7 cellular contexts compared by ENCODE assay signal in genomic region chr16:19113577-19114358, GRCh38. TPM values are rescaled to one million over a fixed set of nuclear protein-coding genes. Genes with fewer than 3 reads are reported as not detected.
DNase-seq lines count a peak whose midpoint lies in the region; TF ChIP-seq lines count a peak whose summit lies in the region.

ITPRIPL2 (plus strand) TSS chr16:19113964; CDS start chr16:19114462, 498 bp downstream.

- H3K27me3 ChIP-seq in ectodermal cell (ENCODE audit: control insufficient read depth, insufficient read depth, low read length, poor library complexity, severe bottlenecking) (peaks cover 34% of the 10 kb centered on the region), liver (ENCODE audit: control insufficient read depth in 4 of 4, insufficient read depth in 4 of 4, low read length in 3 of 4) (no peaks in the 10 kb centered on the region), stomach smooth muscle (ENCODE audit: control insufficient read depth in 1 of 2, insufficient read depth in 2 of 2, low read length in 2 of 2) (no peaks in the 10 kb centered on the region)

- peak within 1 kb of the TSS; percentile 66 for H3K4me3 ChIP-seq in HFF-Myc (replicated peaks; ENCODE audit: low read depth, low read length)
- peak within 1 kb of the TSS; percentile 45 for H3K4me3 ChIP-seq in ectodermal cell (ENCODE audit: insufficient read depth, low read depth, low read length)
- peak within 1 kb of the TSS; percentile 64 to 90 (median 70) for H3K4me3 ChIP-seq in liver (ENCODE audit: low read depth in 1 of 3, low read length in 3 of 3)
- peak within 1 kb of the TSS; percentile 75 to 83 for H3K4me3 ChIP-seq in stomach smooth muscle (ENCODE audit: low read length in 2 of 2)

- H3K9ac ChIP-seq in liver (ENCODE audit: low read depth in 1 of 2, low read length in 2 of 2) (peak within 1 kb of the TSS; percentile 63 to 81), stomach smooth muscle (ENCODE audit: low read length in 2 of 2) (peak within 1 kb of the TSS; percentile 79 to 82)

- DNase-seq in GF-D8 (lab: John Stamatoyannopoulos, UW) = peak; percentile 59
- peak; percentile 65 for DNase-seq in HFF-Myc (ENCODE audit: extremely low read depth, low read depth)
- peak; percentile 71 for DNase-seq in SW480 (ENCODE audit: low spot score)
- no peak for DNase-seq in inferior parietal cortex (ENCODE audit: extremely low spot score)

- no peak for TF ChIP-seq RAD21 in liver (IDR thresholded peaks at IDR 0.05)

- H3K9me3 ChIP-seq in ectodermal cell (ENCODE audit: control insufficient read depth, low read length) (no peaks in the 10 kb centered on the region), liver (ENCODE audit: control insufficient read depth in 4 of 4, low read length in 3 of 4) (no peaks in the 10 kb centered on the region), stomach smooth muscle (ENCODE audit: control insufficient read depth in 2 of 2, low read length in 2 of 2) (no peaks in the 10 kb centered on the region)

- peaks cover 4% of the 10 kb centered on the region for H3K36me3 ChIP-seq in ectodermal cell (ENCODE audit: control insufficient read depth, insufficient read depth, low read length)
- H3K36me3 ChIP-seq in liver (ENCODE audit: control insufficient read depth in 4 of 4, insufficient read depth in 3 of 4, low read depth in 1 of 4, low read length in 3 of 4) = peaks cover 0 to 2% (median 0%) of the 10 kb centered on the region in 4 donors
- peaks cover 0 to 4% of the 10 kb centered on the region in 2 donors for H3K36me3 ChIP-seq in stomach smooth muscle (ENCODE audit: control insufficient read depth in 2 of 2, insufficient read depth in 2 of 2, low read length in 2 of 2)

- H3K4me1 ChIP-seq in ectodermal cell (ENCODE audit: control insufficient read depth, insufficient read depth, low read length) = peaks cover 3% of the 10 kb centered on the region
- peaks cover 23 to 66% (median 47%) of the 10 kb centered on the region in 4 donors for H3K4me1 ChIP-seq in liver (ENCODE audit: control insufficient read depth in 4 of 4, insufficient read depth in 4 of 4, low read length in 3 of 4)
- peaks cover 32% of the 10 kb centered on the region for H3K4me1 ChIP-seq in stomach smooth muscle (ENCODE audit: control insufficient read depth, insufficient read depth, low read length)

- H3K27ac ChIP-seq in ectodermal cell (ENCODE audit: insufficient read depth, low read depth, low read length, poor library complexity, severe bottlenecking) = no peak within 1 kb of the TSS
- peak within 1 kb of the TSS; percentile 87 to 89 for H3K27ac ChIP-seq in liver (ENCODE audit: low read depth in 1 of 2, low read length in 2 of 2)
- H3K27ac ChIP-seq in stomach smooth muscle (ENCODE audit: low read length) = peak within 1 kb of the TSS; percentile 76

- 7 to 9% methylated on average over 74 of the region's 74 CpGs for WGBS in ectodermal cell, 2 experiments
- WGBS in liver = 2% methylated on average over 74 of the region's 74 CpGs

- TF ChIP-seq CTCF in HFF-Myc (IDR thresholded peaks at IDR 0.05; ENCODE audit: low read depth, low read length, missing control alignments) = no peak
- TF ChIP-seq CTCF in liver (IDR thresholded peaks at IDR 0.05; ENCODE audit: low read depth, low read length, missing input control) = no peak

TF ChIP-seq in liver, 16 proteins besides CTCF, POLR2A, EP300 and RAD21:
- TF ChIP-seq SP1 (IDR thresholded peaks at IDR 0.05) (peak; percentile 57), FOXA2 (IDR thresholded peaks at IDR 0.05) (no peak), RXRA (IDR thresholded peaks at IDR 0.05) (peak; percentile 29 to 35), JUND (IDR thresholded peaks at IDR 0.05) (no peak), YY1 (IDR thresholded peaks at IDR 0.05) (peak; percentile 60), FOXA1 (IDR thresholded peaks at IDR 0.05) (no peak), MAX (IDR thresholded peaks at IDR 0.05) (peak; percentile 47), HNF4A (conservative IDR thresholded peaks at IDR 0.05) (peak; percentile 29 to 41), NR2F2 (IDR thresholded peaks at IDR 0.05) (peak; percentile 24)

RNA-seq across cellular contexts. Expression of gene ITPRIPL2, which starts in this region (rescaled TPM):
- 3.9 TPM for polyA plus RNA-seq in ectodermal cell (2013, experiment 1 of 4)
- polyA plus RNA-seq in ectodermal cell (2013, experiment 2 of 4) = 4.1 TPM
- 2.8 TPM for polyA plus RNA-seq in ectodermal cell (2013, experiment 3 of 4)
- 3.2 TPM for polyA plus RNA-seq in ectodermal cell (2013, experiment 4 of 4)
- total RNA-seq in liver = 10 to 100 TPM in 1 of 2 donors, 1 to 10 TPM in 1; 5.6 to 14.3 TPM
- polyA plus RNA-seq in liver = 1 to 10 TPM; 2.2 to 5.4 TPM
